ENCODE assay signal across 17 cellular contexts in the genomic region with DNA sequence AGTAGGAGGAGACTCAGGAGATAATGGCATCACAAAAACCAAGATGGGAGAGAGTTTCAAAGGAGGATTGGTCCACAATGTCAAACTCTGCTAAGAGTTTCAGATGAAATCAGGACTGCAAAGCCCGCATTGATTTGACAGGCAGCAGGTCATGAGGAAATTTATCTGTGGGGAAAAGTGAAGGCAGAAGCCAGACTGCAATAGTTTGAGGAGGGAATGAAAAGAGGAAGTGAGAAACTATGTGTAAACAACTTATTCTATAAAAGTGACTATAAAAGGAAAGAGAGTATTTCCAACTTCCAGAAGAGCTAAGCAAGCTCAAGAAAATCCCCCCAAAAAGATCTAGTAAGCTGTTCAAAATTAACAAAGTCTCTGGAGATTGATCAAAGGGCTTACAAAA.
"Had no signal": no experiment of that assay in that cellular context is flagged by ENCODE, and none has a peak within 500 bp of the region (broad histone marks: within the 10 kb centered on the region; RNA-seq: fewer than 3 reads in every experiment).

No MANE protein-coding gene starts in this region.

- ATAC-seq: heart left ventricle; left colon; mucosa of descending colon; naive thymus-derived CD8-positive, alpha-beta T cell; right cardiac atrium; stimulated activated naive B cell treated with anti-CD40 and anti-IgM and Interleukin-4, amounts not matched to agents 10 μg/mL and 1 μg/mL and 100 μg/mL, for 72 hours had no signal

- H3K27me3 ChIP-seq: neutrophil, tibial nerve, vagina had no signal

- H3K27ac Mint-ChIP-seq: activated T-helper 2 cell treated with anti-CD3 and anti-CD28 coated beads, Interferon-gamma antibody, Interleukin-2, Interleukin-4, amounts not matched to agents 10 μg/mL and 5 μg/mL and 100 μg/mL, durations not matched to agents 14 hours and 24 hours and 36 hours; naive thymus-derived CD8-positive, alpha-beta T cell had no signal

- H3K9me3 ChIP-seq: adrenal gland, mucosa of descending colon, neutrophil, vagina had no signal

- H3K4me3 Mint-ChIP-seq: naive thymus-derived CD8-positive, alpha-beta T cell; stimulated activated naive B cell treated with anti-CD40 and anti-IgM and Interleukin-4, amounts not matched to agents 10 μg/mL and 1 μg/mL and 100 μg/mL, for 72 hours had no signal

- H3K4me1 ChIP-seq: adrenal gland, heart left ventricle, tibial nerve, vagina had no signal

- H3K4me3 ChIP-seq: adrenal gland, coronary artery, heart left ventricle, mucosa of descending colon, tibial nerve, vagina had no signal

- H3K36me3 ChIP-seq: adrenal gland, heart left ventricle, neutrophil, tibial nerve, vagina had no signal

- H3K27ac ChIP-seq: adrenal gland, coronary artery, heart left ventricle, neutrophil, tibial nerve, vagina had no signal

- FAIRE-seq: frontal cortex had no signal

- DNase-seq: activated naive CD4-positive, alpha-beta T cell treated with anti-CD3 and anti-CD28 coated beads, Interleukin-2, amount 50 U/mL, for 16 hours; adrenal gland; caudate nucleus; effector memory CD4-positive, alpha-beta T cell; heart left ventricle; left colon; mucosa of descending colon; naive thymus-derived CD8-positive, alpha-beta T cell; right cardiac atrium; stimulated activated CD4-positive, alpha-beta T cell treated with anti-CD3 and anti-CD28 coated beads, Interleukin-2, amount 100 ng/mL, for 24 hours; stimulated activated naive B cell treated with anti-CD40 and anti-IgM and Interleukin-4, amounts not matched to agents 10 μg/mL and 1 μg/mL and 100 μg/mL, for 72 hours had no signal
